Comparison of ENCODE assay signal across 13 cellular contexts in the genomic region with DNA sequence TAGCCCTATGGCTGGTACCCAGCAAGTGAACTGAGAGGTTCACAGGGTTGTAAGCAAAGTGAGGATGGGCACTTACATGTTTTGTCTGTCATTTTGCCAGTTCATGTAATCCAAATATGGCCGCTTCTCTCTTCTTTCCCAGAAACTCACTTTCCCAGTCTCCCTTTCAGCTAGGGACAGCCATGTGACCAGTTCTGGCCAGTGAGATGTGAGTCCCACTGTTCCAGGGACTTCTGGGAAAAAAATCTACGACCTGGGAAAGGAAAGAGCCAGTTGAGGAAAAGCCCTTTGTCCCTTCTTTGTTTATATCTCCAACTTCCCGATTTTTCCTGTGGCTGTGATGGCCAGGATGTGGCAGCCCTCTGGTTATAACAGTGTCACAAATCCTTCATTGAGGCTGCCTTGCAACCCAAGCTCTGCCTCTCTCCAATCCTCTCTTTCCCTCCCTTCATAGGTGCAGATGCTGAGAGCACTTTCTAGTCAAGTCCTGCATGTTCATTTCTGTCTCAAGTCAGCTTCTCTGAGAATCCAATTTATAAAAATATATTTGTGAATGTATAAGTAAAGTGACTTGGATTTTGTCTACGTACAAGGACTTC.
A peak's percentile ranks its signal among the peaks of the same experiment; 100 is the strongest.
DNase-seq lines count a peak whose midpoint lies in the region; TF ChIP-seq lines count a peak whose summit lies in the region.
"Had no signal": no experiment of that assay in that cellular context is flagged by ENCODE, and none has a peak within 500 bp of the region (broad histone marks: within the 10 kb centered on the region; RNA-seq: fewer than 3 reads in every experiment).

No MANE protein-coding gene starts in this region.

- no peak overlapping the region for H2BK120ac ChIP-seq in mesenchymal stem cell (ENCODE audit: low read depth, low read length)

- no peaks in the 10 kb centered on the region for H4K20me1 ChIP-seq in neural progenitor cell (ENCODE audit: low read depth)

- TF ChIP-seq CTCF in WI38 (IDR thresholded peaks at IDR 0.05; ENCODE audit: low read depth, low read length) (no peak), neural progenitor cell (IDR thresholded peaks at IDR 0.05) (no peak), tibial artery (IDR thresholded peaks at IDR 0.05) (no peak)

- no peak overlapping the region for H4K8ac ChIP-seq in mesenchymal stem cell (ENCODE audit: low read length)

- H3K36me3 ChIP-seq in neural progenitor cell: no peaks in the 10 kb centered on the region
- no peaks in the 10 kb centered on the region for H3K36me3 ChIP-seq in tibial artery
- H3K36me3 ChIP-seq in mesenchymal stem cell (ENCODE audit: control insufficient read depth in 1 of 2, insufficient read depth in 2 of 2, low read depth in 1 of 2, low read length in 2 of 2): no peaks in the 10 kb centered on the region

- no peak overlapping the region for H3K9ac ChIP-seq in neural progenitor cell
- H3K9ac ChIP-seq in mesenchymal stem cell (ENCODE audit: low read length): no peak overlapping the region

- no peak overlapping the region for H2BK15ac ChIP-seq in mesenchymal stem cell (ENCODE audit: low read depth, poor library complexity, severe bottlenecking)

- peaks cover 2% of the 10 kb centered on the region for H3K9me3 Mint-ChIP-seq in neural progenitor cell
- H3K9me3 Mint-ChIP-seq: activated T-helper 2 cell treated with anti-CD3 and anti-CD28 coated beads, Interferon-gamma antibody, Interleukin-2, Interleukin-4, amounts not matched to agents 10 μg/mL and 5 μg/mL and 100 μg/mL, durations not matched to agents 14 hours and 24 hours and 36 hours had no signal

- H3K27ac Mint-ChIP-seq in neural progenitor cell: no peak overlapping the region
- H3K27ac Mint-ChIP-seq: activated T-helper 2 cell treated with anti-CD3 and anti-CD28 coated beads, Interferon-gamma antibody, Interleukin-2, Interleukin-4, amounts not matched to agents 10 μg/mL and 5 μg/mL and 100 μg/mL, durations not matched to agents 14 hours and 24 hours and 36 hours had no signal

- H3K4me3 ChIP-seq in WI38 (ENCODE audit: low read depth, low read length) (peak overlapping the region; percentile 24; the same call in 1 of the 2 replicates), neural progenitor cell (no peak overlapping the region), tibial artery (no peak overlapping the region), mesenchymal stem cell (ENCODE audit: insufficient read depth in 1 of 2, low read depth in 1 of 2, low read length in 2 of 2) (no peak overlapping the region)

- no peak overlapping the region for H3K4me3 Mint-ChIP-seq in neural progenitor cell

- H4K91ac ChIP-seq in mesenchymal stem cell (ENCODE audit: low read length): no peak overlapping the region

- no peaks in the 10 kb centered on the region for H3K79me1 ChIP-seq in mesenchymal stem cell (replicated peaks; ENCODE audit: low read length, poor library complexity, severe bottlenecking)

- H3K9me3 ChIP-seq in neural progenitor cell (ENCODE audit: low read depth): no peaks in the 10 kb centered on the region
- H3K9me3 ChIP-seq in tibial artery: no peaks in the 10 kb centered on the region
- peaks cover 2% of the 10 kb centered on the region for H3K9me3 ChIP-seq in mesenchymal stem cell (ENCODE audit: control insufficient read depth, low read length)

- H3K4me2 ChIP-seq in neural progenitor cell (no peak overlapping the region), mesenchymal stem cell (ENCODE audit: low read length, poor library complexity, severe bottlenecking) (no peak overlapping the region)

- H2AFZ ChIP-seq in neural progenitor cell (replicated peaks) (peak overlapping the region; percentile 61), mesenchymal stem cell (ENCODE audit: low read depth, low read length) (no peak overlapping the region)

- DNase-seq in NCI-H2107 treated with DMSO at 0.1 percent for 48 hours (lab: John Stamatoyannopoulos, UW; ENCODE audit: unreplicated experiment) (peak; percentile 3), NCI-H2107 (lab: John Stamatoyannopoulos, UW) (no peak), NCI-H2171 (lab: John Stamatoyannopoulos, UW) (peak; percentile 39), neural progenitor cell (ENCODE audit: low spot score) (no peak), tibial artery (no peak), mesenchymal stem cell (no peak), NCI-H1694 (lab: John Stamatoyannopoulos, UW) (no peak)
- DNase-seq: GOT3; kidney glomerular epithelial cell; NCI-H1092; stimulated activated CD4-positive, alpha-beta T cell treated with anti-CD3 and anti-CD28 coated beads, Interleukin-12 subunit alpha, Interleukin-12 subunit beta, amount 100 ng/mL, for 4 hours had no signal

- H2BK5ac ChIP-seq in mesenchymal stem cell (ENCODE audit: low read depth, low read length, poor library complexity, severe bottlenecking): no peak overlapping the region

- H3K23ac ChIP-seq in mesenchymal stem cell (ENCODE audit: low read length in 2 of 2): no peak overlapping the region

- H3K79me2 ChIP-seq in neural progenitor cell (ENCODE audit: low read depth): no peaks in the 10 kb centered on the region

- H3K4me1 Mint-ChIP-seq in neural progenitor cell: no peaks in the 10 kb centered on the region

- no peaks in the 10 kb centered on the region for H3K36me3 Mint-ChIP-seq in neural progenitor cell

- no peaks in the 10 kb centered on the region for H3K4me1 ChIP-seq in neural progenitor cell
- H3K4me1 ChIP-seq in tibial artery: no peaks in the 10 kb centered on the region
- H3K4me1 ChIP-seq in mesenchymal stem cell (ENCODE audit: control insufficient read depth, insufficient read depth, low read depth, low read length): no peaks in the 10 kb centered on the region

- H3K14ac ChIP-seq in mesenchymal stem cell (ENCODE audit: low read length in 2 of 2): no peak overlapping the region

- no peak overlapping the region for H3K4ac ChIP-seq in mesenchymal stem cell (ENCODE audit: low read depth in 1 of 2, low read length in 2 of 2)

- H3K27me3 ChIP-seq in neural progenitor cell: no peaks in the 10 kb centered on the region
- H3K27me3 ChIP-seq in tibial artery: no peaks in the 10 kb centered on the region
- peaks cover 0 to 8% of the 10 kb centered on the region in 2 experiments for H3K27me3 ChIP-seq in mesenchymal stem cell (ENCODE audit: control insufficient read depth in 1 of 2, insufficient read depth in 1 of 2, low read length in 2 of 2)

- H3F3A ChIP-seq in neural progenitor cell (ENCODE audit: low read depth): no peaks in the 10 kb centered on the region

- no peak overlapping the region for H2BK12ac ChIP-seq in mesenchymal stem cell (ENCODE audit: low read length in 2 of 2)

- no peak overlapping the region for H3K27ac ChIP-seq in neural progenitor cell
- H3K27ac ChIP-seq in tibial artery: no peak overlapping the region
- H3K27ac ChIP-seq in mesenchymal stem cell (ENCODE audit: low read length, poor library complexity, severe bottlenecking): no peak overlapping the region

- no peak overlapping the region for H3K18ac ChIP-seq in mesenchymal stem cell (ENCODE audit: low read depth in 1 of 2, low read length in 2 of 2)

- intact Hi-C loops in tibial artery (cut with DNase I; ENCODE audit: low total_unique reads): no loop called here

- H2AK5ac ChIP-seq in mesenchymal stem cell (ENCODE audit: low read length, severe bottlenecking): no peak overlapping the region

- 73% methylated on average over 3 of the region's 4 CpGs for WGBS in mesenchymal stem cell

- H3K27me3 Mint-ChIP-seq in neural progenitor cell (ENCODE audit: insufficient read depth, low read depth): peaks cover 6% of the 10 kb centered on the region

Comparison
In these comparisons a context has a peak if more than half of its experiments do, and no peak if none do; other contexts are left out.
1. DNase-seq: peak in NCI-H2107 treated with DMSO at 0.1 percent for 48 hours (single experiment) and NCI-H2171 (single experiment); none in NCI-H2107 (single experiment), neural progenitor cell (single experiment), tibial artery (0 of 2), mesenchymal stem cell (single experiment) and NCI-H1694 (single experiment).